In genomic region chr7:91468231-91468630, GRCh38 we compare ENCODE assay signal across 26 cellular contexts.
"Had no signal": no experiment of that assay in that cellular context is flagged by ENCODE, and none has a peak within 500 bp of the region (broad histone marks: within the 10 kb centered on the region; RNA-seq: fewer than 3 reads in every experiment).

No MANE protein-coding gene starts in this region.

- H3K27me3 ChIP-seq: left lung, pancreas, right atrium auricular region, right lobe of liver, stomach, testis, thyroid gland, transverse colon, upper lobe of left lung, vagina had no signal

- H3K4me3 ChIP-seq: left lung, lower lobe of right lung, pancreas, prostate gland, right atrium auricular region, right lobe of liver, stomach, testis, thyroid gland, transverse colon, upper lobe of left lung, vagina had no signal

- H3K36me3 ChIP-seq: left lung, lower lobe of right lung, pancreas, prostate gland, right atrium auricular region, right lobe of liver, stomach, thyroid gland, transverse colon, upper lobe of left lung, vagina had no signal

- H3K4me1 ChIP-seq: left lung, lower lobe of right lung, pancreas, prostate gland, right atrium auricular region, right lobe of liver, stomach, testis, transverse colon, upper lobe of left lung, vagina had no signal

- H3K9me3 ChIP-seq: lower lobe of right lung, pancreas, prostate gland, right lobe of liver, testis, thyroid gland, vagina had no signal

- H3K27ac ChIP-seq: left lung, lower lobe of right lung, pancreas, prostate gland, right atrium auricular region, right lobe of liver, stomach, testis, thyroid gland, transverse colon, upper lobe of left lung, vagina had no signal

- DNase-seq: immature natural killer cell; kidney; left colon; left lung; lower lobe of right lung; mammary epithelial cell; mesenchymal stem cell; naive thymus-derived CD8-positive, alpha-beta T cell; nucleus accumbens; pancreas; posterior cingulate gyrus; right lobe of liver; stimulated activated CD4-positive, alpha-beta T cell treated with anti-CD3 and anti-CD28 coated beads, Interleukin-12 subunit alpha, Interleukin-12 subunit beta, amount 100 ng/mL, for 4 hours; stimulated activated CD4-positive, alpha-beta T cell treated with anti-CD3 and anti-CD28 coated beads, Interleukin-15, amount 100 ng/mL, for 24 hours; stimulated activated CD4-positive, alpha-beta T cell treated with anti-CD3 and anti-CD28 coated beads, Interleukin-2, amount 100 ng/mL, for 24 hours; stimulated activated CD4-positive, alpha-beta T cell treated with anti-CD3 and anti-CD28 coated beads, Interleukin-4, amount 100 ng/mL, for 1 hour; stimulated activated naive B cell treated with anti-CD40 and anti-IgM and Interleukin-4, amounts not matched to agents 10 μg/mL and 1 μg/mL and 100 μg/mL, for 72 hours; stimulated activated naive CD8-positive, alpha-beta T cell treated with anti-CD3 and anti-CD28 coated beads, Interleukin-15, Interleukin-2, amounts not matched to agents 100 U/mL and 50 U/mL, for 24 hours; stomach; testis; thyroid gland; transverse colon; upper lobe of left lung had no signal
